Comparison of ENCODE assay signal across 31 cellular contexts in genomic region chr4:64518600-64518999, GRCh38.
"Had no signal": no experiment of that assay in that cellular context is flagged by ENCODE, and none has a peak within 500 bp of the region (broad histone marks: within the 10 kb centered on the region; RNA-seq: fewer than 3 reads in every experiment).

No MANE protein-coding gene starts in this region.

- H3K4me3 ChIP-seq: PC-9, SJSA1 had no signal

- H3K9me3 ChIP-seq: SJSA1, SK-N-SH had no signal

- H3K27ac Mint-ChIP-seq: T-helper 1 cell treated with Interleukin-12 subunit alpha and Interleukin-12 subunit beta and Interleukin-4 antibody, amounts not matched to agents 30 μg/mL and 1 μg/mL, for 36 hours had no signal

- H3K4me1 ChIP-seq: SJSA1 had no signal

- H3K4me3 Mint-ChIP-seq: T-helper 1 cell treated with Interleukin-12 subunit alpha and Interleukin-12 subunit beta and Interleukin-4 antibody, amounts not matched to agents 30 μg/mL and 1 μg/mL, for 36 hours had no signal

- H3K36me3 ChIP-seq: SJSA1 had no signal

- H3K27ac ChIP-seq: PC-9, RWPE1, SJSA1 had no signal

- H3K9ac ChIP-seq: SK-N-SH had no signal

- H3K4me2 ChIP-seq: PC-9, SK-N-SH had no signal

- DNase-seq: NCI-H1048, NCI-H1092 treated with DMSO at 0.1 percent for 48 hours, NCI-H1105 treated with DMSO at 0.1 percent for 48 hours, NCI-H1417, NCI-H1436, NCI-H146, NCI-H1694, NCI-H187, NCI-H1930, NCI-H2029 treated with DMSO at 0.1 percent for 48 hours, NCI-H2081 treated with DMSO at 0.1 percent for 48 hours, NCI-H2107, NCI-H2171, NCI-H226, NCI-H446 treated with DMSO at 0.1 percent for 48 hours, NCI-H510A, NCI-H524, NCI-H526, NCI-H69, NCI-H748 treated with DMSO at 0.1 percent for 48 hours, NCI-H82, PC-9, SHP77 treated with DMSO at 0.1 percent for 48 hours, SK-N-SH, SW 1271, T-helper 1 cell had no signal

- H3K9me3 Mint-ChIP-seq: T-helper 1 cell treated with Interleukin-12 subunit alpha and Interleukin-12 subunit beta and Interleukin-4 antibody, amounts not matched to agents 30 μg/mL and 1 μg/mL, for 36 hours had no signal

- H3K27me3 ChIP-seq: SJSA1 had no signal

- H2AFZ ChIP-seq: PC-9 had no signal

- ATAC-seq: Panc1, Right ventricle myocardium inferior had no signal

- H3K9me2 ChIP-seq: SK-N-SH had no signal
